ENCODE assay signal across 11 cellular contexts in the genomic region with DNA sequence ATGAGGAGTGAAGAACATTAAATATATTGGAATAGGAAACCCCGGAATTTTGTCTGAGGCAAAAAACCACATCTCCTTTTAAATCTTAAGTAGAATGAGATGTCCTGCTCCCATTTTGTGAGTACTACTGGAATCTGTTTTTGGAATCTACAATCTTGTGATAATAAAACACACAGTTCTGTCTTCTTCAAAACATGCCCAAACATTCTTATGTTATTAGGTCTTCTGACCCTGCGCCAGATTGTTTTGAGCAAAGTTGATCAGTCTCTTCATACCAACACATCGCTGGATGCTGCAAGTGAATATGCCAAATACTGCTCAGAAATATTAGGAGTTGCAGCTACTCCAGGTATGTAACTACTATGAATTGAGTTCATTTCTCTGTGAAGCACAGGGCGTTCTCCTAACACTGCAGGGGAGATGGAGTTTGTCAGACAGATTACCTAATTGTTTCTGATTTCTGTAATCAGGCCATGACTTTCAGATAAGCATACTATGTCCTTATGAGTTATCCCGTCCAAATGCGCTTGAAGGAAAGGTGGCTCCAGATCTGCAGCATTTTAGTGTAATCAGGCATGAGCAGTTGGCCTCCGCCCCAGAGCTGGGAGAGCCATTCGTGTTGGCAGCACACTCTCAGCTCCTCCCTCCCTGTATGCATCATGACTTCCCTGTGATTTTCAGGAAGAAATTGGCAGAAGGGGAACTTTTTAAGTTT.
DNase-seq lines count a peak whose midpoint lies in the region; ATAC-seq and TF ChIP-seq lines count a peak whose summit lies in the region.
"Had no signal": no experiment of that assay in that cellular context is flagged by ENCODE, and none has a peak within 500 bp of the region (broad histone marks: within the 10 kb centered on the region; RNA-seq: fewer than 3 reads in every experiment).

No MANE protein-coding gene starts in this region.

- DNase-seq in HFFc6 = peak; percentile 63
- peak; percentile 46 for DNase-seq in brain microvascular endothelial cell
- DNase-seq in hepatocyte (ENCODE audit: low spot score) = peak; percentile 57
- peak; percentile 83 for DNase-seq in superior temporal gyrus (ENCODE audit: extremely low spot score)
- DNase-seq in dermis blood vessel endothelial cell = no peak
- DNase-seq in T-helper 9 cell = no peak
- DNase-seq in DMS153 treated with DMSO at 0.1 percent for 48 hours (lab: John Stamatoyannopoulos, UW; ENCODE audit: unreplicated experiment) = no peak
- DNase-seq: activated CD4-positive, alpha-beta T cell treated with anti-CD3 and anti-CD28 coated beads, Interleukin-2, amount 50 U/mL, for 1 hour; MV-4-11 had no signal

- no peaks in the 10 kb centered on the region for H3K9me3 Mint-ChIP-seq in HFFc6

- ATAC-seq in GM19324 (IDR thresholded peaks at IDR 0.05; ENCODE audit: low FRiP score, unreplicated experiment) = no peak

- H3K79me2 ChIP-seq in hepatocyte = no peaks in the 10 kb centered on the region

- no peaks in the 10 kb centered on the region for H3K27me3 ChIP-seq in brain microvascular endothelial cell (replicated peaks)
- no peaks in the 10 kb centered on the region for H3K27me3 ChIP-seq in hepatocyte
- H3K27me3 ChIP-seq: ascending aorta had no signal

- no peak overlapping the region for H2AFZ ChIP-seq in hepatocyte

- no peaks in the 10 kb centered on the region for H3K27me3 Mint-ChIP-seq in HFFc6 (ENCODE audit: insufficient read depth)

- peaks cover 57% of the 10 kb centered on the region for H3K36me3 Mint-ChIP-seq in HFFc6 (ENCODE audit: low read depth)

- H3K27ac ChIP-seq in brain microvascular endothelial cell (no peak overlapping the region), hepatocyte (peak overlapping the region; percentile 84)
- H3K27ac ChIP-seq: ascending aorta had no signal

- no peaks in the 10 kb centered on the region for H3K9me2 ChIP-seq in hepatocyte (replicated peaks; ENCODE audit: insufficient read depth)

- no peaks in the 10 kb centered on the region for H3K9me3 ChIP-seq in hepatocyte (ENCODE audit: low read depth)
- H3K9me3 ChIP-seq: ascending aorta had no signal

- H3K4me1 ChIP-seq in hepatocyte (ENCODE audit: insufficient read depth) = peaks cover 11% of the 10 kb centered on the region
- H3K4me1 ChIP-seq: ascending aorta had no signal

- TF ChIP-seq CTCF in HFFc6 (IDR thresholded peaks at IDR 0.05) = no peak
- no peak for TF ChIP-seq CTCF in brain microvascular endothelial cell (IDR thresholded peaks at IDR 0.05; ENCODE audit: low read depth, low read length, missing control alignments)
- no peak for TF ChIP-seq CTCF in hepatocyte (IDR thresholded peaks at IDR 0.05; ENCODE audit: poor library complexity)

- H3K4me2 ChIP-seq in hepatocyte = no peak overlapping the region

- H3K4me1 Mint-ChIP-seq in HFFc6 (ENCODE audit: low read depth) = peaks cover 75% of the 10 kb centered on the region

- in situ Hi-C loops in brain microvascular endothelial cell (cut with HindIII; ENCODE audit: low pct_ligation_motif_present, low sequenced_read_pairs) = no loop called here

- peak overlapping the region; percentile 82 for H3K27ac Mint-ChIP-seq in HFFc6

- H3K4me3 Mint-ChIP-seq in HFFc6 = peak overlapping the region; percentile 73

- H3K36me3 ChIP-seq in brain microvascular endothelial cell (replicated peaks) = no peaks in the 10 kb centered on the region
- no peaks in the 10 kb centered on the region for H3K36me3 ChIP-seq in hepatocyte (replicated peaks; ENCODE audit: insufficient read depth, low read depth)

- H3K4me3 ChIP-seq in brain microvascular endothelial cell (ENCODE audit: low read depth, low read length) = no peak overlapping the region
- no peak overlapping the region for H3K4me3 ChIP-seq in hepatocyte
- H3K4me3 ChIP-seq: ascending aorta had no signal

- 83% methylated on average over 8 of the region's 8 CpGs for WGBS in hepatocyte (ENCODE audit: low lambda C conversion rate, missing lambda C conversion rate)

- H4K20me1 ChIP-seq in hepatocyte (ENCODE audit: insufficient read depth, poor library complexity, severe bottlenecking) = no peaks in the 10 kb centered on the region

Comparison
In these comparisons a context has a peak if more than half of its experiments do, and no peak if none do; other contexts are left out.
1. DNase-seq: peak in HFFc6 (single experiment), brain microvascular endothelial cell (single experiment), hepatocyte (single experiment) and superior temporal gyrus (single experiment); none in dermis blood vessel endothelial cell (single experiment), T-helper 9 cell (single experiment) and DMS153 treated with DMSO at 0.1 percent for 48 hours (single experiment).